Comparison of ENCODE assay signal across 8 cellular contexts in the genomic region with DNA sequence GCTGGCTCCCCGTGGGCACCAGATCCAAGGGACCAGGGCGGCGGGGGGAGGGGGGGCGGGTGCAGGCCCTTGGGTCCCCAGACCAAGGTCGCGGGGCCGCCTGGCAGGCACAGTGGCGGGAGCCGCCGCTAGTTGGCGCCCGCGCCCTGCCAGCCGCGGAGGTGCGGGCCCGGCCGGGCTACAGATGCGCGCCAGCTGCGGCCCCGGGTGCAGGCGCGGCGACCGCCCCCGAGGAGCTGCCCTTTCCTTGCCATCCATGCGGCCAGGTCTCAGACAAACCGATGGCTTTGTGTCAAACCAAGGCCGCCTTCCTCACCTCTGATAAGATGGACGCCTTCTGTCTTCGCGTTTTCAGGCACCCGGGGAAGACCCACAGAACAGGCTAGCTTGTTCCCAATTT. TPM values are rescaled to one million over a fixed set of nuclear protein-coding genes. Genes with fewer than 3 reads are reported as not detected.
DNase-seq lines count a peak whose midpoint lies in the region; ATAC-seq and TF ChIP-seq lines count a peak whose summit lies in the region.

No MANE protein-coding gene starts in this region.

- H3K27ac ChIP-seq in neutrophil: no peak overlapping the region

- H3K27me3 ChIP-seq in neutrophil: peaks cover 14% of the 10 kb centered on the region

- H3K9me3 ChIP-seq in neutrophil: no peaks in the 10 kb centered on the region

- peaks cover 35 to 37% of the 10 kb centered on the region in 2 experiments for H3K4me1 ChIP-seq in neutrophil (ENCODE audit: control insufficient read depth in 1 of 2, insufficient read depth in 1 of 2, low read depth in 1 of 2, low read length in 1 of 2)

- H3K4me3 ChIP-seq in GM08714 (ENCODE audit: low read length): peak overlapping the region; percentile 1; the same call in 1 of the 2 replicates
- H3K4me3 ChIP-seq in NB4 (ENCODE audit: low read depth, low read length): no peak overlapping the region
- H3K4me3 ChIP-seq in neutrophil (ENCODE audit: low read depth in 1 of 2, low read length in 1 of 2): no peak overlapping the region

- DNase-seq in NB4 (ENCODE audit: low read depth) (peak; percentile 72), amniotic stem cell (lab: John Stamatoyannopoulos, UW) (no peak)
- DNase-seq in activated CD8-positive, alpha-beta memory T cell treated with anti-CD3 and anti-CD28 coated beads for 24 hours: peak; percentile 85

- no peaks in the 10 kb centered on the region for H3K36me3 ChIP-seq in neutrophil

- peak; percentile 31 for TF ChIP-seq CTCF in NB4 (IDR thresholded peaks at IDR 0.05; ENCODE audit: low read depth, low read length)
- peak; percentile 84 for TF ChIP-seq CTCF in neutrophil (IDR thresholded peaks at IDR 0.05)

- no peak for TF ChIP-seq POLR2A in NB4 (IDR thresholded peaks at IDR 0.05; ENCODE audit: extremely low read depth, insufficient read length)

- ATAC-seq in esophagus mucosa: peak; percentile 40
- no peak for ATAC-seq in HG02970 (IDR thresholded peaks at IDR 0.05; ENCODE audit: low FRiP score, unreplicated experiment)
- no peak for ATAC-seq in GM21529 (IDR thresholded peaks at IDR 0.05; ENCODE audit: unreplicated experiment)

RNA-seq across cellular contexts. Expression of a gene that starts 2.2 kb away (rescaled TPM):
- total RNA-seq in esophagus mucosa: 1.6 TPM
